8 cellular contexts compared by ENCODE assay signal in genomic region chr13:97212540-97213146, GRCh38.
A peak's percentile ranks its signal among the peaks of the same experiment; 100 is the strongest.
DNase-seq lines count a peak whose midpoint lies in the region; ATAC-seq and TF ChIP-seq lines count a peak whose summit lies in the region.

No MANE protein-coding gene starts in this region.

- H3K36me3 ChIP-seq in OCI-LY1 (ENCODE audit: insufficient read depth, low read length) (no peaks in the 10 kb centered on the region), parathyroid adenoma (ENCODE audit: control insufficient read depth, insufficient read depth, low read length) (no peaks in the 10 kb centered on the region)

- H2AFZ ChIP-seq in OCI-LY1 (ENCODE audit: low read length), result no peak overlapping the region
- H2AFZ ChIP-seq in parathyroid adenoma, result no peak overlapping the region

- TF ChIP-seq CTCF in OCI-LY1 (IDR thresholded peaks at IDR 0.05; ENCODE audit: low read length) (peak; percentile 71), parathyroid adenoma (IDR thresholded peaks at IDR 0.05) (peak; percentile 29)

- H3K9ac ChIP-seq in OCI-LY1 (ENCODE audit: low read length) (no peak overlapping the region), parathyroid adenoma (no peak overlapping the region)

- peak; percentile 29 for DNase-seq in AML-193 (lab: John Stamatoyannopoulos, UW)
- peak; percentile 19 to 50 for DNase-seq in erythroblast (lab: John Stamatoyannopoulos, UW)
- no peak for DNase-seq in NK-92 treated with Interleukin-12 subunit alpha and Interleukin-12 subunit beta, amount 100 ng/mL, for 24 hours (lab: John Stamatoyannopoulos, UW)

- TF ChIP-seq POLR2A in erythroblast (IDR thresholded peaks at IDR 0.05; ENCODE audit: low read length), result no peak

- H3K4me2 ChIP-seq in OCI-LY1 (ENCODE audit: low read length) (no peak overlapping the region), parathyroid adenoma (ENCODE audit: low read length) (no peak overlapping the region)

- no peaks in the 10 kb centered on the region for H3K27me3 ChIP-seq in OCI-LY1 (ENCODE audit: insufficient read depth, low read length)
- H3K27me3 ChIP-seq in parathyroid adenoma (ENCODE audit: control insufficient read depth, insufficient read depth, low read length), result no peaks in the 10 kb centered on the region

- H3K79me2 ChIP-seq in OCI-LY1 (ENCODE audit: insufficient read depth, low read length) (no peaks in the 10 kb centered on the region), parathyroid adenoma (no peaks in the 10 kb centered on the region)

- no peaks in the 10 kb centered on the region for H3F3A ChIP-seq in OCI-LY1 (ENCODE audit: insufficient read depth, low read length)

- H3K27ac ChIP-seq in OCI-LY1 (ENCODE audit: low read depth, low read length, poor library complexity, severe bottlenecking) (no peak overlapping the region), parathyroid adenoma (no peak overlapping the region)

- ATAC-seq in GM21786 (IDR thresholded peaks at IDR 0.05; ENCODE audit: unreplicated experiment) (peak; percentile 49), GM19395 (IDR thresholded peaks at IDR 0.05; ENCODE audit: unreplicated experiment) (no peak), GM19035 (IDR thresholded peaks at IDR 0.05; ENCODE audit: unreplicated experiment) (no peak)

- no peaks in the 10 kb centered on the region for H3K9me2 ChIP-seq in OCI-LY1 (ENCODE audit: low read depth, low read length)

- H4K20me1 ChIP-seq in OCI-LY1 (ENCODE audit: insufficient read depth, low read length), result no peaks in the 10 kb centered on the region

- no peaks in the 10 kb centered on the region for H3K9me3 ChIP-seq in OCI-LY1 (ENCODE audit: low read length)
- no peaks in the 10 kb centered on the region for H3K9me3 ChIP-seq in parathyroid adenoma (ENCODE audit: control insufficient read depth, low read length)

- H3K4me3 ChIP-seq in OCI-LY1 (ENCODE audit: low read depth, low read length, poor library complexity, severe bottlenecking), result no peak overlapping the region
- H3K4me3 ChIP-seq in parathyroid adenoma (ENCODE audit: low read depth, low read length), result no peak overlapping the region

- H3K4me1 ChIP-seq in OCI-LY1 (ENCODE audit: insufficient read depth, low read length, severe bottlenecking) (peaks cover 9% of the 10 kb centered on the region), parathyroid adenoma (no peaks in the 10 kb centered on the region)
